Comparison of ENCODE assay signal across 15 cellular contexts in genomic region chr1:68975534-68975933, GRCh38.
DNase-seq lines count a peak whose midpoint lies in the region; TF ChIP-seq lines count a peak whose summit lies in the region.
"Had no signal": no experiment of that assay in that cellular context is flagged by ENCODE, and none has a peak within 500 bp of the region (broad histone marks: within the 10 kb centered on the region; RNA-seq: fewer than 3 reads in every experiment).

No MANE protein-coding gene starts in this region.

- no peaks in the 10 kb centered on the region for H3K9me3 Mint-ChIP-seq in osteocyte (ENCODE audit: unreplicated experiment)
- H3K9me3 Mint-ChIP-seq: activated CD8-positive, alpha-beta T cell treated with anti-CD3 and anti-CD28 coated beads for 36 hours had no signal

- no peak overlapping the region for H3K4me3 Mint-ChIP-seq in osteocyte (ENCODE audit: unreplicated experiment)
- H3K4me3 Mint-ChIP-seq: activated CD8-positive, alpha-beta T cell treated with anti-CD3 and anti-CD28 coated beads for 36 hours had no signal

- H3K36me3 Mint-ChIP-seq in osteocyte (ENCODE audit: unreplicated experiment): no peaks in the 10 kb centered on the region

- H3K27me3 Mint-ChIP-seq in osteocyte (ENCODE audit: unreplicated experiment): no peaks in the 10 kb centered on the region
- H3K27me3 Mint-ChIP-seq: activated CD8-positive, alpha-beta T cell treated with anti-CD3 and anti-CD28 coated beads for 36 hours had no signal

- no peak for TF ChIP-seq CTCF in osteocyte (IDR thresholded peaks at IDR 0.05)

- H3K9me3 ChIP-seq in stomach smooth muscle (ENCODE audit: control insufficient read depth in 2 of 2, low read length in 2 of 2): no peaks in the 10 kb centered on the region
- H3K9me3 ChIP-seq: breast epithelium had no signal

- H3K27ac Mint-ChIP-seq in osteocyte (ENCODE audit: unreplicated experiment): no peak overlapping the region
- H3K27ac Mint-ChIP-seq: activated CD8-positive, alpha-beta T cell treated with anti-CD3 and anti-CD28 coated beads for 36 hours had no signal

- no peaks in the 10 kb centered on the region for H3K4me1 Mint-ChIP-seq in osteocyte (ENCODE audit: unreplicated experiment)

- DNase-seq in NCI-H2171 treated with DMSO at 0.1 percent for 48 hours (lab: John Stamatoyannopoulos, UW): peak; percentile 13
- DNase-seq in NCI-H2171 (lab: John Stamatoyannopoulos, UW): no peak
- peak; percentile 29 for DNase-seq in SK-N-DZ (ENCODE audit: low spot score)
- DNase-seq in kidney glomerular epithelial cell (lab: John Stamatoyannopoulos, UW): peak; percentile 43
- DNase-seq in Kasumi-1 (lab: John Stamatoyannopoulos, UW): no peak
- DNase-seq in osteocyte (ENCODE audit: extremely low spot score, unreplicated experiment): no peak
- no peak for DNase-seq in NCI-H2081 treated with DMSO at 0.1 percent for 48 hours (lab: John Stamatoyannopoulos, UW)
- DNase-seq: activated CD8-positive, alpha-beta T cell treated with anti-CD3 and anti-CD28 coated beads for 36 hours; activated effector memory CD4-positive, alpha-beta T cell treated with Interleukin-2 at 50 U/mL for 16 hours; NCI-H345; stimulated activated CD4-positive, alpha-beta T cell treated with anti-CD3 and anti-CD28 coated beads, Interleukin-12 subunit alpha, Interleukin-12 subunit beta, amount 100 ng/mL, for 4 hours had no signal

- no peaks in the 10 kb centered on the region for H3K4me1 ChIP-seq in stomach smooth muscle (ENCODE audit: control insufficient read depth, insufficient read depth, low read length)
- H3K4me1 ChIP-seq: breast epithelium had no signal

- no peaks in the 10 kb centered on the region for H3K36me3 ChIP-seq in stomach smooth muscle (ENCODE audit: control insufficient read depth in 2 of 2, insufficient read depth in 2 of 2, low read length in 2 of 2)
- H3K36me3 ChIP-seq: breast epithelium, tibial nerve had no signal

- H3K27me3 ChIP-seq in stomach smooth muscle (ENCODE audit: control insufficient read depth in 1 of 2, insufficient read depth in 2 of 2, low read length in 2 of 2): no peaks in the 10 kb centered on the region
- H3K27me3 ChIP-seq: breast epithelium, tibial nerve had no signal

- H3K4me3 ChIP-seq in stomach smooth muscle (ENCODE audit: low read length in 2 of 2): peak overlapping the region in 1 of 2 donors; percentile 5
- H3K4me3 ChIP-seq: breast epithelium, K562, tibial nerve had no signal

- H3K27ac ChIP-seq in stomach smooth muscle (ENCODE audit: low read length): peak overlapping the region; percentile 37

- no peak overlapping the region for H3K9ac ChIP-seq in stomach smooth muscle (ENCODE audit: low read length in 2 of 2)

Comparison
In these comparisons a context has a peak if more than half of its experiments do, and no peak if none do; other contexts are left out.
1. DNase-seq: peak in NCI-H2171 treated with DMSO at 0.1 percent for 48 hours (single experiment), SK-N-DZ (single experiment) and kidney glomerular epithelial cell (single experiment); none in NCI-H2171 (single experiment), Kasumi-1 (0 of 2), osteocyte (single experiment) and NCI-H2081 treated with DMSO at 0.1 percent for 48 hours (single experiment).